ENCODE assay signal across 12 cellular contexts in genomic region chr11:128289048-128289447, GRCh38.
DNase-seq lines count a peak whose midpoint lies in the region; ATAC-seq lines count a peak whose summit lies in the region.
"Had no signal": no experiment of that assay in that cellular context is flagged by ENCODE, and none has a peak within 500 bp of the region (broad histone marks: within the 10 kb centered on the region; RNA-seq: fewer than 3 reads in every experiment).

No MANE protein-coding gene starts in this region.

- H3K27me3 ChIP-seq in GM23248 (replicated peaks; ENCODE audit: insufficient read depth): no peaks in the 10 kb centered on the region

- peaks cover 11% of the 10 kb centered on the region for H3K36me3 Mint-ChIP-seq in activated CD4-positive, alpha-beta memory T cell treated with anti-CD3 and anti-CD28 coated beads for 36 hours
- peaks cover 0 to 8% (median 5%) of the 10 kb centered on the region in 3 donors for H3K36me3 Mint-ChIP-seq in naive thymus-derived CD8-positive, alpha-beta T cell

- no peaks in the 10 kb centered on the region for H3F3A ChIP-seq in GM23248 (ENCODE audit: insufficient read depth)

- POLR2A ChIA-PET in activated CD4-positive, alpha-beta memory T cell treated with anti-CD3 and anti-CD28 coated beads for 36 hours (lab: Charles Lee): interaction anchor here (0.7 to 7.2 kb wide), 43 partner anchors 12 to 542 kb away, joined by 3 to 84 read pairs (median 6); partner anchors contain the start of gene FLI1
- POLR2A ChIA-PET in naive thymus-derived CD8-positive, alpha-beta T cell (lab: Charles Lee): interaction anchor here (1.7 to 15.0 kb wide), 10 partner anchors 13 to 234 kb away, joined by 4 to 252 read pairs (median 40); no protein-coding TSS in a partner anchor

- peak overlapping the region; percentile 2 for H3K4me3 Mint-ChIP-seq in activated CD4-positive, alpha-beta memory T cell treated with anti-CD3 and anti-CD28 coated beads for 36 hours
- H3K4me3 Mint-ChIP-seq in naive thymus-derived CD8-positive, alpha-beta T cell: peak overlapping the region in 1 of 10 donors; percentile 12
- H3K4me3 Mint-ChIP-seq: HFFc6 had no signal

- DNase-seq in activated CD4-positive, alpha-beta T cell treated with anti-CD3 and anti-CD28 coated beads for 48 hours: peak; percentile 64
- no peak for DNase-seq in activated CD4-positive, alpha-beta T cell treated with anti-CD3 and anti-CD28 coated beads, Interleukin-2, amount 50 U/mL, for 1 hour
- peak; percentile 78 for DNase-seq in activated CD4-positive, alpha-beta memory T cell treated with anti-CD3 and anti-CD28 coated beads for 36 hours
- no peak for DNase-seq in naive thymus-derived CD8-positive, alpha-beta T cell
- DNase-seq in GM23248: no peak
- DNase-seq: aorta, DMS79, NCI-H2081 treated with DMSO at 0.1 percent for 48 hours had no signal

- no peak overlapping the region for H3K9ac ChIP-seq in GM23248

- H3K36me3 ChIP-seq in GM23248 (ENCODE audit: low read depth): no peaks in the 10 kb centered on the region

- H3K9me3 Mint-ChIP-seq in activated CD4-positive, alpha-beta memory T cell treated with anti-CD3 and anti-CD28 coated beads for 36 hours: no peaks in the 10 kb centered on the region
- peaks cover 0 to 3% (median 0%) of the 10 kb centered on the region in 9 donors for H3K9me3 Mint-ChIP-seq in naive thymus-derived CD8-positive, alpha-beta T cell
- H3K9me3 Mint-ChIP-seq: HFFc6 had no signal

- no peaks in the 10 kb centered on the region for H3K9me2 ChIP-seq in GM23248 (ENCODE audit: insufficient read depth)

- in situ Hi-C loops in GM23248 (cut with MboI): loop anchor here (10.0 kb wide), 1 partner anchor 114 kb away; no protein-coding TSS in a partner anchor

- no peaks in the 10 kb centered on the region for H3K4me1 ChIP-seq in GM23248 (ENCODE audit: insufficient read depth)

- intact Hi-C loops in activated CD4-positive, alpha-beta memory T cell treated with anti-CD3 and anti-CD28 coated beads for 36 hours (cut with micrococcal nuclease): loop anchor here (1.0 to 2.0 kb wide), 16 partner anchors 30 to 291 kb away; no protein-coding TSS in a partner anchor

- H3K9me3 ChIP-seq in GM23248 (ENCODE audit: low read depth): no peaks in the 10 kb centered on the region

- CTCF ChIA-PET in activated CD4-positive, alpha-beta memory T cell treated with anti-CD3 and anti-CD28 coated beads for 36 hours (lab: Charles Lee): interaction anchor here (0.6 to 5.9 kb wide), 38 partner anchors 12 to 542 kb away, joined by 3 to 92 read pairs (median 5); no protein-coding TSS in a partner anchor

- H3K4me1 Mint-ChIP-seq in activated CD4-positive, alpha-beta memory T cell treated with anti-CD3 and anti-CD28 coated beads for 36 hours (ENCODE audit: low read depth): peaks cover 96% of the 10 kb centered on the region
- H3K4me1 Mint-ChIP-seq in naive thymus-derived CD8-positive, alpha-beta T cell: peaks cover 35 to 97% (median 85%) of the 10 kb centered on the region in 4 donors

- no peaks in the 10 kb centered on the region for H3K27me3 Mint-ChIP-seq in activated CD4-positive, alpha-beta memory T cell treated with anti-CD3 and anti-CD28 coated beads for 36 hours
- H3K27me3 Mint-ChIP-seq in naive thymus-derived CD8-positive, alpha-beta T cell: no peaks in the 10 kb centered on the region

- 72 to 73% methylated on average over 7 of the region's 7 CpGs for WGBS in GM23248 (ENCODE audit: low coverage in 1 of 2, low lambda C conversion rate in 2 of 2, missing lambda C conversion rate in 2 of 2), 2 experiments

- no peak overlapping the region for H3K27ac ChIP-seq in GM23248

- peak overlapping the region; percentile 96 for H3K27ac Mint-ChIP-seq in activated CD4-positive, alpha-beta memory T cell treated with anti-CD3 and anti-CD28 coated beads for 36 hours
- peak overlapping the region; percentile 74 to 100 (median 100) for H3K27ac Mint-ChIP-seq in naive thymus-derived CD8-positive, alpha-beta T cell
- H3K27ac Mint-ChIP-seq: HFFc6 had no signal

- ATAC-seq in HG02610 (IDR thresholded peaks at IDR 0.05; ENCODE audit: unreplicated experiment): peak; percentile 59
- ATAC-seq in naive thymus-derived CD8-positive, alpha-beta T cell: no peak
- ATAC-seq in GM18520 (IDR thresholded peaks at IDR 0.05; ENCODE audit: unreplicated experiment): no peak
- ATAC-seq in HG03108 (IDR thresholded peaks at IDR 0.05; ENCODE audit: unreplicated experiment): no peak

- H3K79me2 ChIP-seq in GM23248 (ENCODE audit: insufficient read depth): no peaks in the 10 kb centered on the region

- H3K4me3 ChIP-seq in GM23248: no peak overlapping the region

- H2AFZ ChIP-seq in GM23248: no peak overlapping the region

- H4K20me1 ChIP-seq in GM23248 (ENCODE audit: insufficient read depth): no peaks in the 10 kb centered on the region

- H3K4me2 ChIP-seq in GM23248 (ENCODE audit: unreplicated experiment): no peak overlapping the region

Comparison
In these comparisons a context has a peak if more than half of its experiments do, and no peak if none do; other contexts are left out.
1. DNase-seq: peak in activated CD4-positive, alpha-beta T cell treated with anti-CD3 and anti-CD28 coated beads for 48 hours (single experiment) and activated CD4-positive, alpha-beta memory T cell treated with anti-CD3 and anti-CD28 coated beads for 36 hours (single experiment); none in activated CD4-positive, alpha-beta T cell treated with anti-CD3 and anti-CD28 coated beads, Interleukin-2, amount 50 U/mL, for 1 hour (single experiment), naive thymus-derived CD8-positive, alpha-beta T cell (0 of 10) and GM23248 (single experiment).